In genomic region chr16:14302399-14303181, GRCh38 we compare ENCODE assay signal across 9 cellular contexts.
A peak's percentile ranks its signal among the peaks of the same experiment; 100 is the strongest.
DNase-seq lines count a peak whose midpoint lies in the region; ATAC-seq and TF ChIP-seq lines count a peak whose summit lies in the region.
"Had no signal": no experiment of that assay in that cellular context is flagged by ENCODE, and none has a peak within 500 bp of the region (broad histone marks: within the 10 kb centered on the region; RNA-seq: fewer than 3 reads in every experiment).

No MANE protein-coding gene starts in this region.

- no peaks in the 10 kb centered on the region for H3K36me3 ChIP-seq in SU-DHL-6 (ENCODE audit: low read length)
- H3K36me3 ChIP-seq: neutrophil had no signal

- H3K27me3 Mint-ChIP-seq in endothelial cell (ENCODE audit: unreplicated experiment) = peaks cover 11% of the 10 kb centered on the region

- H3K27ac ChIP-seq in SU-DHL-6 (ENCODE audit: low read depth, low read length) = peak overlapping the region; percentile 95
- H3K27ac ChIP-seq: neutrophil had no signal

- peak; percentile 38 for ATAC-seq in HG02970 (IDR thresholded peaks at IDR 0.05; ENCODE audit: low FRiP score, unreplicated experiment)

- DNase-seq in stimulated activated CD4-positive, alpha-beta T cell treated with anti-CD3 and anti-CD28 coated beads, Interleukin-4, amount 100 ng/mL, for 1 hour = peak; percentile 27
- DNase-seq in stimulated activated CD4-positive, alpha-beta T cell treated with anti-CD3 and anti-CD28 coated beads, Interleukin-12 subunit alpha, Interleukin-12 subunit beta, amount 100 ng/mL, for 4 hours = no peak
- DNase-seq in endothelial cell (ENCODE audit: low spot score) (peak; percentile 45), myocyte (ENCODE audit: low read depth) (peak; percentile 46), NCI-H510A (lab: John Stamatoyannopoulos, UW) (no peak), activated gamma-delta T cell (lab: John Stamatoyannopoulos, UW) (no peak)

- no peaks in the 10 kb centered on the region for H3K9me2 ChIP-seq in SU-DHL-6 (replicated peaks; ENCODE audit: insufficient read depth, low read length)

- peaks cover 7% of the 10 kb centered on the region for H3K4me1 Mint-ChIP-seq in endothelial cell (ENCODE audit: unreplicated experiment)

- no peaks in the 10 kb centered on the region for H3K27me3 ChIP-seq in SU-DHL-6 (ENCODE audit: low read length)

- peak overlapping the region; percentile 37 for H2AFZ ChIP-seq in SU-DHL-6 (ENCODE audit: low read depth, low read length, severe bottlenecking)

- TF ChIP-seq CTCF in SU-DHL-6 (IDR thresholded peaks at IDR 0.05; ENCODE audit: insufficient read depth, low read length, poor library complexity, severe bottlenecking) (no peak), endothelial cell (IDR thresholded peaks at IDR 0.05; ENCODE audit: unreplicated experiment) (no peak)

- peak overlapping the region; percentile 91 for H3K4me2 ChIP-seq in SU-DHL-6 (ENCODE audit: low read depth, low read length, poor library complexity, severe bottlenecking)

- no peaks in the 10 kb centered on the region for H3K9me3 Mint-ChIP-seq in endothelial cell (ENCODE audit: unreplicated experiment)

- peaks cover 37% of the 10 kb centered on the region for H3F3A ChIP-seq in SU-DHL-6 (ENCODE audit: insufficient read depth)

- H3K9me3 ChIP-seq in SU-DHL-6 (ENCODE audit: insufficient read depth, low read length) = no peaks in the 10 kb centered on the region
- H3K9me3 ChIP-seq: neutrophil had no signal

- peak overlapping the region; percentile 86 for H3K4me3 ChIP-seq in SU-DHL-6 (ENCODE audit: insufficient read depth, low read length, poor library complexity, severe bottlenecking)

- no peak overlapping the region for H3K27ac Mint-ChIP-seq in endothelial cell (ENCODE audit: unreplicated experiment)

- H3K79me2 ChIP-seq in SU-DHL-6 (ENCODE audit: insufficient read depth, low read length) = peaks cover 54% of the 10 kb centered on the region

- H3K4me3 Mint-ChIP-seq in endothelial cell (ENCODE audit: unreplicated experiment) = peak overlapping the region; percentile 90

- no peaks in the 10 kb centered on the region for H4K20me1 ChIP-seq in SU-DHL-6 (ENCODE audit: low read depth, low read length)

- H3K36me3 Mint-ChIP-seq in endothelial cell (ENCODE audit: low read depth, unreplicated experiment) = no peaks in the 10 kb centered on the region

- H3K9ac ChIP-seq in SU-DHL-6 (ENCODE audit: low read length) = peak overlapping the region; percentile 97

Comparison
In these comparisons a context has a peak if more than half of its experiments do, and no peak if none do; other contexts are left out.
1. DNase-seq: peak in stimulated activated CD4-positive, alpha-beta T cell treated with anti-CD3 and anti-CD28 coated beads, Interleukin-4, amount 100 ng/mL, for 1 hour (single experiment), endothelial cell (single experiment) and myocyte (single experiment); none in stimulated activated CD4-positive, alpha-beta T cell treated with anti-CD3 and anti-CD28 coated beads, Interleukin-12 subunit alpha, Interleukin-12 subunit beta, amount 100 ng/mL, for 4 hours (single experiment), NCI-H510A (single experiment) and activated gamma-delta T cell (single experiment).